ENCODE assay signal across 15 cellular contexts in the genomic region with DNA sequence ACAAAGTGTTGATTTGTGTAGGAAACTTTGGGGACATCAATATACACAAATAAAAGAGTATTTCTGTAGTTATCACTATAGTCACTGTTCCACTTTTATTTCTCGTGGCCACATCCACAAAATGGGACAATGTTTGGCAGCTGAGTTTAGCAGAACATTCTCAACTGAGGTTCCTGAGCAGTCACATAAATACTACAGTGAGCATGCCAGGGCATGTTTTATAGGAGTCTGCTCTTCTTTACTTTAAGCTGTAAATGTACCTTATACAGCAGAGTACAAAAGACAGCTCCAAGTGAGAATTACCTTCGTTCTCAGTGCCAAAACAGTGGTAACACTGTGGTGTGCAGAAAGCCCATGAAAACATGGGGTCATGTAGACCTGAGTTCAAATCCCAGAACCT. TPM values are rescaled to one million over a fixed set of nuclear protein-coding genes. Genes with fewer than 3 reads are reported as not detected.
DNase-seq lines count a peak whose midpoint lies in the region; ATAC-seq and TF ChIP-seq lines count a peak whose summit lies in the region.
"Had no signal": no experiment of that assay in that cellular context is flagged by ENCODE, and none has a peak within 500 bp of the region (broad histone marks: within the 10 kb centered on the region; RNA-seq: fewer than 3 reads in every experiment).

No MANE protein-coding gene starts in this region.

- no peaks in the 10 kb centered on the region for H3K9me2 ChIP-seq in OCI-LY1 (ENCODE audit: low read depth, low read length)

- peak overlapping the region; percentile 81 for H2BK5ac ChIP-seq in trophoblast cell (ENCODE audit: low read depth, low read length, poor library complexity)

- no peak overlapping the region for H2AFZ ChIP-seq in OCI-LY1 (ENCODE audit: low read length)
- H2AFZ ChIP-seq in trophoblast cell (ENCODE audit: insufficient read depth, low read length, poor library complexity), result no peak overlapping the region

- H3K9ac ChIP-seq in OCI-LY1 (ENCODE audit: low read length) (no peak overlapping the region), trophoblast cell (ENCODE audit: low read length) (no peak overlapping the region)

- no peaks in the 10 kb centered on the region for H4K20me1 ChIP-seq in OCI-LY1 (ENCODE audit: insufficient read depth, low read length)

- H3K9me3 ChIP-seq in OCI-LY1 (ENCODE audit: low read length), result no peaks in the 10 kb centered on the region
- H3K9me3 ChIP-seq in trophoblast cell (ENCODE audit: insufficient read depth, low read depth, low read length), result no peaks in the 10 kb centered on the region
- H3K9me3 ChIP-seq: left lung, SJCRH30 had no signal

- ATAC-seq in activated CD8-positive, alpha-beta memory T cell treated with anti-CD3 and anti-CD28 coated beads, Interleukin-2, amount 10 ng/mL, durations not matched to agents 7 days and 5 days, result no peak
- ATAC-seq in sciatic nerve, result no peak
- ATAC-seq: left lung; naive thymus-derived CD4-positive, alpha-beta T cell had no signal

- H3K4me1 Mint-ChIP-seq in activated CD8-positive, alpha-beta memory T cell treated with anti-CD3 and anti-CD28 coated beads, Interleukin-2, amount 10 ng/mL, durations not matched to agents 7 days and 5 days, result peaks cover 56% of the 10 kb centered on the region

- no peaks in the 10 kb centered on the region for H3K27me3 Mint-ChIP-seq in activated CD8-positive, alpha-beta memory T cell treated with anti-CD3 and anti-CD28 coated beads, Interleukin-2, amount 10 ng/mL, durations not matched to agents 7 days and 5 days
- H3K27me3 Mint-ChIP-seq: naive thymus-derived CD4-positive, alpha-beta T cell had no signal

- H3K4me1 ChIP-seq in OCI-LY1 (ENCODE audit: insufficient read depth, low read length, severe bottlenecking) (peaks cover 12% of the 10 kb centered on the region), trophoblast cell (ENCODE audit: control insufficient read depth in 1 of 2, insufficient read depth in 2 of 2, low read length in 2 of 2) (peaks cover 7 to 9% of the 10 kb centered on the region in 2 experiments)

- H2BK120ac ChIP-seq in trophoblast cell (ENCODE audit: insufficient read depth, low read length, poor library complexity), result peak overlapping the region; percentile 88

- H3K27me3 ChIP-seq in OCI-LY1 (ENCODE audit: insufficient read depth, low read length), result no peaks in the 10 kb centered on the region
- H3K27me3 ChIP-seq in trophoblast cell (ENCODE audit: insufficient read depth, low read length), result no peaks in the 10 kb centered on the region
- H3K27me3 ChIP-seq: left lung, SJCRH30 had no signal

- peaks cover 18% of the 10 kb centered on the region for H3K79me1 ChIP-seq in trophoblast cell (ENCODE audit: low read length)

- H3K18ac ChIP-seq in trophoblast cell (ENCODE audit: low read length), result peak overlapping the region; percentile 77

- peak overlapping the region; percentile 70 for H3K14ac ChIP-seq in trophoblast cell (ENCODE audit: low read length)

- H3K27ac ChIP-seq in OCI-LY1 (ENCODE audit: low read depth, low read length, poor library complexity, severe bottlenecking), result peak overlapping the region; percentile 31
- H3K27ac ChIP-seq in epithelial cell of prostate, result peak overlapping the region; percentile 82
- H3K27ac ChIP-seq in trophoblast cell (ENCODE audit: low read depth, low read length), result peak overlapping the region; percentile 6
- H3K27ac ChIP-seq: left lung, SJCRH30 had no signal

- no peak overlapping the region for H3K23ac ChIP-seq in trophoblast cell (ENCODE audit: low read length)

- peak overlapping the region; percentile 97 for H3K4ac ChIP-seq in trophoblast cell (ENCODE audit: low read depth, low read length)

- intact Hi-C loops in sciatic nerve (cut with DNase I), result no loop called here

- peak overlapping the region; percentile 85 for H4K8ac ChIP-seq in trophoblast cell (ENCODE audit: low read depth, low read length)

- peaks cover 65% of the 10 kb centered on the region for H3K36me3 Mint-ChIP-seq in activated CD8-positive, alpha-beta memory T cell treated with anti-CD3 and anti-CD28 coated beads, Interleukin-2, amount 10 ng/mL, durations not matched to agents 7 days and 5 days

- DNase-seq in activated CD8-positive, alpha-beta memory T cell treated with anti-CD3 and anti-CD28 coated beads, Interleukin-2, amount 10 ng/mL, durations not matched to agents 7 days and 5 days, result no peak
- no peak for DNase-seq in activated CD8-positive, alpha-beta memory T cell treated with anti-CD3 and anti-CD28 coated beads for 24 hours
- DNase-seq in epithelial cell of prostate (ENCODE audit: low read depth, low spot score) (peak; percentile 44), trophoblast cell (no peak), sciatic nerve (ENCODE audit: low spot score) (no peak)
- DNase-seq in activated effector memory CD4-positive, alpha-beta T cell treated with Interleukin-2 at 50 U/mL for 16 hours, result no peak
- DNase-seq in activated T-cell treated with anti-CD3 and anti-CD28 coated beads, Interleukin-2, amount 50 U/mL, for 1 hour, result no peak
- DNase-seq: activated gamma-delta T cell; KG1; left lung; naive thymus-derived CD4-positive, alpha-beta T cell; NCI-H1436 treated with DMSO at 0.1 percent for 48 hours; NCI-H446; SJCRH30 had no signal

- H3K4me2 ChIP-seq in OCI-LY1 (ENCODE audit: low read length) (no peak overlapping the region), trophoblast cell (ENCODE audit: low read length) (no peak overlapping the region)

- H3K36me3 ChIP-seq in OCI-LY1 (ENCODE audit: insufficient read depth, low read length) (peaks cover 70% of the 10 kb centered on the region), trophoblast cell (ENCODE audit: control insufficient read depth in 1 of 2, insufficient read depth in 2 of 2, low read length in 2 of 2) (peaks cover 9 to 23% of the 10 kb centered on the region in 2 experiments)

- peak overlapping the region; percentile 79 for H4K91ac ChIP-seq in trophoblast cell (ENCODE audit: low read depth, low read length)

- H2AK5ac ChIP-seq in trophoblast cell (ENCODE audit: low read length), result no peak overlapping the region

- TF ChIP-seq CTCF in OCI-LY1 (IDR thresholded peaks at IDR 0.05; ENCODE audit: low read length), result no peak

- H3K27ac Mint-ChIP-seq in activated CD8-positive, alpha-beta memory T cell treated with anti-CD3 and anti-CD28 coated beads, Interleukin-2, amount 10 ng/mL, durations not matched to agents 7 days and 5 days, result peak overlapping the region; percentile 59

- H3F3A ChIP-seq in OCI-LY1 (ENCODE audit: insufficient read depth, low read length), result no peaks in the 10 kb centered on the region

- H3K4me3 ChIP-seq in OCI-LY1 (ENCODE audit: low read depth, low read length, poor library complexity, severe bottlenecking) (no peak overlapping the region), trophoblast cell (ENCODE audit: low read depth, low read length) (no peak overlapping the region)
- H3K4me3 ChIP-seq: left lung, SJCRH30 had no signal

- H3K4me3 Mint-ChIP-seq in activated CD8-positive, alpha-beta memory T cell treated with anti-CD3 and anti-CD28 coated beads, Interleukin-2, amount 10 ng/mL, durations not matched to agents 7 days and 5 days, result no peak overlapping the region

- H4K12ac ChIP-seq in trophoblast cell (ENCODE audit: low read depth, low read length), result peak overlapping the region; percentile 51

- no CpG with 5 or more reads among the region's 2 CpGs for WGBS in trophoblast cell (ENCODE audit: extremely low coverage, insufficient coverage, insufficient read length)

- peak overlapping the region; percentile 78 for H2BK12ac ChIP-seq in trophoblast cell (ENCODE audit: low read length)

- H3K79me2 ChIP-seq in OCI-LY1 (ENCODE audit: insufficient read depth, low read length), result peaks cover 60% of the 10 kb centered on the region
- H3K79me2 ChIP-seq in trophoblast cell (ENCODE audit: control insufficient read depth, insufficient read depth, low read length, poor library complexity), result peaks cover 21% of the 10 kb centered on the region

- no peaks in the 10 kb centered on the region for H3K9me3 Mint-ChIP-seq in activated CD8-positive, alpha-beta memory T cell treated with anti-CD3 and anti-CD28 coated beads, Interleukin-2, amount 10 ng/mL, durations not matched to agents 7 days and 5 days (ENCODE audit: low read depth)

- CTCF ChIA-PET in activated CD8-positive, alpha-beta memory T cell treated with anti-CD3 and anti-CD28 coated beads, Interleukin-2, amount 10 ng/mL, durations not matched to agents 7 days and 5 days (lab: Charles Lee), result no interaction called here

RNA-seq across cellular contexts. Expression of a gene that starts 5.0 kb away (rescaled TPM):
- total RNA-seq in activated CD8-positive, alpha-beta memory T cell treated with anti-CD3 and anti-CD28 coated beads, Interleukin-2, amount 10 ng/mL, durations not matched to agents 7 days and 5 days, result 10 to 100 TPM; 57.5 to 65.8 TPM
- 93.4 and 94.2 TPM in 2 replicates for polyA plus RNA-seq in trophoblast cell (2013)
- total RNA-seq in sciatic nerve, result 48.1 TPM

Comparison
In these comparisons a context has a peak if more than half of its experiments do, and no peak if none do; other contexts are left out.
1. H3K27ac ChIP-seq: peak in every context shown above with its lines; median percentile 82 in epithelial cell of prostate; 31 in OCI-LY1; 6 in trophoblast cell.